Comparison of ENCODE assay signal across 21 cellular contexts in genomic region chr9:120099064-120099463, GRCh38.
DNase-seq lines count a peak whose midpoint lies in the region; ATAC-seq, FAIRE-seq and TF ChIP-seq lines count a peak whose summit lies in the region.
"Had no signal": no experiment of that assay in that cellular context is flagged by ENCODE, and none has a peak within 500 bp of the region (broad histone marks: within the 10 kb centered on the region; RNA-seq: fewer than 3 reads in every experiment).

No MANE protein-coding gene starts in this region.

- H4K91ac ChIP-seq in H1 (replicated peaks; ENCODE audit: insufficient read length, low read length), result peak overlapping the region; percentile 86

- H3K27me3 ChIP-seq in BE2C, result no peaks in the 10 kb centered on the region
- peaks cover 19% of the 10 kb centered on the region; the same call in 1 of the 2 replicates for H3K27me3 ChIP-seq in HCT116 (ENCODE audit: insufficient read depth, low read length)
- H3K27me3 ChIP-seq in H1 (replicated peaks in 1 of 4; ENCODE audit: control insufficient read depth in 3 of 4, extremely low read depth in 1 of 4, insufficient read depth in 3 of 4, low read length in 3 of 4), result no peaks in the 10 kb centered on the region

- TF ChIP-seq RAD21 in HCT116 (IDR thresholded peaks at IDR 0.05; ENCODE audit: low read depth), result no peak
- TF ChIP-seq RAD21 in H1 (IDR thresholded peaks at IDR 0.05 in 1 of 2, conservative IDR thresholded peaks at IDR 0.05 in 1 of 2; ENCODE audit: low read depth in 2 of 2, low read length in 2 of 2), result no peak

- H3K27ac ChIP-seq in HCT116 (ENCODE audit: low read depth, low read length) (no peak overlapping the region), H1 (ENCODE audit: low read depth, low read length) (no peak overlapping the region)

- 94% methylated on average over 4 of the region's 4 CpGs; no CpG with 5 or more reads in 1 of the 2 experiments for WGBS in H1 (ENCODE audit: extremely low coverage in 1 of 2, insufficient coverage in 1 of 2, insufficient read length in 1 of 2, insufficient replicate concordance in 2 of 2, low coverage in 1 of 2, low lambda C conversion rate in 2 of 2, missing lambda C conversion rate in 1 of 2), 2 experiments

- H3K14ac ChIP-seq in H1 (ENCODE audit: insufficient read length), result peak overlapping the region; percentile 32

- no peaks in the 10 kb centered on the region for H3K9me2 ChIP-seq in HCT116 (ENCODE audit: insufficient read depth)
- H3K9me2 ChIP-seq: SK-N-SH had no signal

- peak overlapping the region; percentile 4; the same call in 1 of the 2 replicates for H2BK5ac ChIP-seq in H1 (ENCODE audit: low read depth, low read length)

- H3K36me3 ChIP-seq in BE2C, result no peaks in the 10 kb centered on the region
- H3K36me3 ChIP-seq in HCT116 (ENCODE audit: control insufficient read depth in 1 of 2, insufficient read depth in 2 of 2, low read length in 2 of 2), result no peaks in the 10 kb centered on the region
- no peaks in the 10 kb centered on the region for H3K36me3 ChIP-seq in H1 (ENCODE audit: control insufficient read depth in 2 of 4, insufficient read depth in 4 of 4, low read length in 3 of 4)

- RAD21 ChIA-PET in HCT116 (lab: Charles Lee; ENCODE audit: low non-redundant PET in 1 of 2, low total read pairs in 2 of 2, uncharacterized antibody in 2 of 2, unreplicated experiment in 2 of 2), result no interaction called here

- DNase-seq in BE2C (peak; percentile 51), HCT116 (ENCODE audit: low read depth, low spot score) (no peak), RKO (ENCODE audit: low spot score) (peak; percentile 4), H1 (ENCODE audit: low read depth in 1 of 2, low spot score in 2 of 2) (no peak), CD1c-positive myeloid dendritic cell (ENCODE audit: extremely low spot score) (no peak)
- no peak for DNase-seq in activated CD8-positive, alpha-beta memory T cell treated with anti-CD3 and anti-CD28 coated beads for 24 hours
- no peak for DNase-seq in stimulated activated effector memory CD8-positive, alpha-beta T cell treated with anti-CD3 and anti-CD28 coated beads, Interleukin-12 subunit alpha, Interleukin-12 subunit beta, amount 100 ng/mL, for 72 hours (ENCODE audit: low spot score in 2 of 2)
- DNase-seq: CD4-positive, alpha-beta memory T cell; GDM1; KG1; NCI-H1092 treated with DMSO at 0.1 percent for 48 hours; NCI-H2081 treated with DMSO at 0.1 percent for 48 hours; NCI-H526 treated with DMSO at 0.1 percent for 48 hours; NK-92 treated with Interleukin-12 subunit alpha and Interleukin-12 subunit beta, amount 100 ng/mL, for 24 hours; PC-3; SK-N-SH; T-helper 1 cell had no signal

- peak; percentile 64; the same call in 1 of the 2 replicates for ATAC-seq in HCT116
- no peak for ATAC-seq in stimulated activated effector memory CD8-positive, alpha-beta T cell treated with anti-CD3 and anti-CD28 coated beads, Interleukin-12 subunit alpha, Interleukin-12 subunit beta, amount 100 ng/mL, for 72 hours
- ATAC-seq in HG03432 (IDR thresholded peaks at IDR 0.05; ENCODE audit: unreplicated experiment), result no peak
- ATAC-seq: PC-3 had no signal

- no peaks in the 10 kb centered on the region for H3K4me1 Mint-ChIP-seq in stimulated activated effector memory CD8-positive, alpha-beta T cell treated with anti-CD3 and anti-CD28 coated beads, Interleukin-12 subunit alpha, Interleukin-12 subunit beta, amount 100 ng/mL, for 72 hours
- H3K4me1 Mint-ChIP-seq: B cell; CD4-positive, alpha-beta memory T cell had no signal

- no peak for TF ChIP-seq EP300 in H1 (IDR thresholded peaks at IDR 0.05; ENCODE audit: borderline replicate concordance in 1 of 2, low read depth in 2 of 2, low read length in 2 of 2)

- H3K79me2 ChIP-seq in HCT116 (ENCODE audit: insufficient read depth, low read length) (no peaks in the 10 kb centered on the region), H1 (ENCODE audit: control insufficient read depth in 1 of 2, insufficient read depth in 2 of 2, low read length in 2 of 2) (no peaks in the 10 kb centered on the region)

- no peak for FAIRE-seq in H1 (lab: Jason Lieb, UNC)
- FAIRE-seq: GM12892, H54 had no signal

- no peaks in the 10 kb centered on the region for H3K36me3 Mint-ChIP-seq in stimulated activated effector memory CD8-positive, alpha-beta T cell treated with anti-CD3 and anti-CD28 coated beads, Interleukin-12 subunit alpha, Interleukin-12 subunit beta, amount 100 ng/mL, for 72 hours
- H3K36me3 Mint-ChIP-seq: CD4-positive, alpha-beta memory T cell had no signal

- peaks cover 11% of the 10 kb centered on the region for H3K9me3 Mint-ChIP-seq in stimulated activated effector memory CD8-positive, alpha-beta T cell treated with anti-CD3 and anti-CD28 coated beads, Interleukin-12 subunit alpha, Interleukin-12 subunit beta, amount 100 ng/mL, for 72 hours

- no peaks in the 10 kb centered on the region for H4K20me1 ChIP-seq in HCT116 (ENCODE audit: insufficient read depth)
- H4K20me1 ChIP-seq in H1 (replicated peaks in 1 of 2; ENCODE audit: control insufficient read depth in 1 of 2, insufficient read depth in 2 of 2, low read length in 2 of 2), result no peaks in the 10 kb centered on the region

- no peak overlapping the region for H3K27ac Mint-ChIP-seq in stimulated activated effector memory CD8-positive, alpha-beta T cell treated with anti-CD3 and anti-CD28 coated beads, Interleukin-12 subunit alpha, Interleukin-12 subunit beta, amount 100 ng/mL, for 72 hours
- H3K27ac Mint-ChIP-seq: B cell; CD4-positive, alpha-beta memory T cell had no signal

- no peak overlapping the region; the same call in 1 of the 2 replicates for H2BK15ac ChIP-seq in H1 (ENCODE audit: low read length)

- no TSS peak for BruUV-seq in HCT116 (replicated peaks; lab: Mats Ljungman, UMichigan)

- no peaks in the 10 kb centered on the region for H3K9me3 ChIP-seq in BE2C
- H3K9me3 ChIP-seq in HCT116 (ENCODE audit: control insufficient read depth in 1 of 2, insufficient read depth in 1 of 2, low read depth in 1 of 2, low read length in 2 of 2), result no peaks in the 10 kb centered on the region
- H3K9me3 ChIP-seq in H1 (ENCODE audit: insufficient read depth in 2 of 2, low read depth in 1 of 2, low read length in 1 of 2), result no peaks in the 10 kb centered on the region
- H3K9me3 ChIP-seq: SK-N-SH had no signal

- H3K4me3 ChIP-seq in BE2C (ENCODE audit: low read depth, low read length) (no peak overlapping the region), HCT116 (replicated peaks in 1 of 2; ENCODE audit: low read depth in 1 of 2, low read length in 2 of 2) (no peak overlapping the region), H1 (ENCODE audit: extremely low read depth in 1 of 4, insufficient read depth in 2 of 4, low read depth in 3 of 4, low read length in 4 of 4) (no peak overlapping the region)

- TF ChIP-seq POLR2A in HCT116 (IDR thresholded peaks at IDR 0.05; ENCODE audit: borderline replicate concordance, extremely low read depth, insufficient read depth, insufficient read length), result no peak
- no peak for TF ChIP-seq POLR2A in H1 (IDR thresholded peaks at IDR 0.05; ENCODE audit: control extremely low read depth in 1 of 2, low read depth in 2 of 2, low read length in 2 of 2)

- H3K79me1 ChIP-seq in H1 (ENCODE audit: low read depth, low read length), result no peaks in the 10 kb centered on the region

- H2AFZ ChIP-seq in HCT116 (ENCODE audit: low read depth, low read length, poor library complexity, severe bottlenecking), result no peak overlapping the region
- peak overlapping the region; percentile 53; the same call in 1 of the 2 replicates for H2AFZ ChIP-seq in H1 (ENCODE audit: low read length)

- CTCF ChIA-PET in HCT116 (lab: Charles Lee) (no interaction called here), H1 (lab: Charles Lee; ENCODE audit: partially characterized antibody) (interaction anchor here (0.8 to 3.2 kb wide), 5 partner anchors 10 to 253 kb away, joined by 3 to 12 read pairs (median 3); no protein-coding TSS in a partner anchor)

- intact Hi-C loops in HCT116 (cut with micrococcal nuclease), result no loop called here

- H3K56ac ChIP-seq in H1 (replicated peaks; ENCODE audit: insufficient read length, low read depth, low read length), result no peak overlapping the region

- no peak overlapping the region for H2AK5ac ChIP-seq in H1 (ENCODE audit: low read depth, low read length)

- no peak overlapping the region for H3K4ac ChIP-seq in H1 (replicated peaks; ENCODE audit: insufficient read length, low read depth, low read length)

- H3K23ac ChIP-seq in H1 (ENCODE audit: insufficient read length), result no peak overlapping the region

- no peak overlapping the region for H2BK20ac ChIP-seq in H1 (ENCODE audit: low read length)

- no peak overlapping the region for H3K4me3 Mint-ChIP-seq in stimulated activated effector memory CD8-positive, alpha-beta T cell treated with anti-CD3 and anti-CD28 coated beads, Interleukin-12 subunit alpha, Interleukin-12 subunit beta, amount 100 ng/mL, for 72 hours
- H3K4me3 Mint-ChIP-seq: B cell; CD4-positive, alpha-beta memory T cell had no signal

- H3K9ac ChIP-seq in HCT116 (ENCODE audit: low read length) (no peak overlapping the region), H1 (replicated peaks in 1 of 4; ENCODE audit: extremely low read depth in 1 of 4, low read depth in 3 of 4, low read length in 3 of 4) (no peak overlapping the region)
- H3K9ac ChIP-seq: SK-N-SH had no signal

- H4K8ac ChIP-seq in H1 (ENCODE audit: extremely low read depth, insufficient read depth, low read length), result no peak overlapping the region

- H3K4me1 ChIP-seq in BE2C, result no peaks in the 10 kb centered on the region
- no peaks in the 10 kb centered on the region for H3K4me1 ChIP-seq in HCT116 (ENCODE audit: control insufficient read depth in 1 of 2, insufficient read depth in 2 of 2, low read length in 2 of 2)
- peaks cover 0 to 13% (median 7%) of the 10 kb centered on the region in 4 experiments; a peak in 4 of 7 replicates for H3K4me1 ChIP-seq in H1 (replicated peaks in 1 of 4; ENCODE audit: control insufficient read depth in 3 of 4, insufficient read depth in 4 of 4, low read length in 3 of 4)

- no peaks in the 10 kb centered on the region for H3K23me2 ChIP-seq in H1 (ENCODE audit: low read depth, low read length)

- H3K18ac ChIP-seq in H1 (ENCODE audit: extremely low read depth, low read length), result peak overlapping the region; percentile 78; the same call in 1 of the 2 replicates

- no peak overlapping the region for H2BK120ac ChIP-seq in H1 (replicated peaks; ENCODE audit: low read depth, low read length)

- H2BK12ac ChIP-seq in H1 (ENCODE audit: low read depth, low read length), result no peak overlapping the region

- no peak overlapping the region for H3K4me2 ChIP-seq in HCT116 (ENCODE audit: low read length)
- H3K4me2 ChIP-seq in H1 (ENCODE audit: insufficient read depth in 1 of 2, low read depth in 2 of 2, low read length in 2 of 2), result no peak overlapping the region
- H3K4me2 ChIP-seq: SK-N-SH had no signal

- TF ChIP-seq CTCF in BE2C (IDR thresholded peaks at IDR 0.05; ENCODE audit: low read depth, low read length), result no peak
- TF ChIP-seq CTCF in HCT116 (IDR thresholded peaks at IDR 0.05 in 2 of 3, conservative IDR thresholded peaks at IDR 0.05 in 1 of 3; ENCODE audit: borderline replicate concordance in 1 of 3, insufficient read depth in 1 of 3, low read depth in 2 of 3, low read length in 2 of 3), result no peak
- TF ChIP-seq CTCF in H1 (IDR thresholded peaks at IDR 0.05; ENCODE audit: control extremely low read depth in 1 of 3, insufficient read depth in 1 of 3, low read depth in 1 of 3, low read length in 3 of 3), result no peak

- POLR2A ChIA-PET in HCT116 (lab: Charles Lee) (no interaction called here), H1 (lab: Charles Lee; ENCODE audit: partially characterized antibody) (no interaction called here)

- no peak overlapping the region for H4K5ac ChIP-seq in H1 (ENCODE audit: insufficient read length, low read depth, low read length)

Comparison
In these comparisons a context has a peak if more than half of its experiments do, and no peak if none do; other contexts are left out.
1. DNase-seq: peak in BE2C (single experiment) and RKO (single experiment); none in HCT116 (single experiment), H1 (0 of 2), activated CD8-positive, alpha-beta memory T cell treated with anti-CD3 and anti-CD28 coated beads for 24 hours (single experiment), stimulated activated effector memory CD8-positive, alpha-beta T cell treated with anti-CD3 and anti-CD28 coated beads, Interleukin-12 subunit alpha, Interleukin-12 subunit beta, amount 100 ng/mL, for 72 hours (0 of 2) and CD1c-positive myeloid dendritic cell (single experiment).